Comparison of ENCODE assay signal across 17 cellular contexts in genomic region chr21:34154878-34155277, GRCh38.
A peak's percentile ranks its signal among the peaks of the same experiment; 100 is the strongest.
DNase-seq lines count a peak whose midpoint lies in the region; ATAC-seq and TF ChIP-seq lines count a peak whose summit lies in the region.
"Had no signal": no experiment of that assay in that cellular context is flagged by ENCODE, and none has a peak within 500 bp of the region (broad histone marks: within the 10 kb centered on the region; RNA-seq: fewer than 3 reads in every experiment).

No MANE protein-coding gene starts in this region.

- no peak for TF ChIP-seq CTCF in CD8-positive, alpha-beta T cell (IDR thresholded peaks at IDR 0.05)

- no peaks in the 10 kb centered on the region for H3K27me3 Mint-ChIP-seq in CD8-positive, alpha-beta T cell (ENCODE audit: low read depth)
- H3K27me3 Mint-ChIP-seq in activated T-helper 1 cell treated with anti-CD3 and anti-CD28 coated beads, Interleukin-12 subunit alpha, Interleukin-12 subunit beta, Interleukin-2, Interleukin-4 antibody, amounts not matched to agents 30 ng/mL and 10 ng/mL and 1 ng/mL, durations not matched to agents 14 hours and 24 hours and 36 hours (ENCODE audit: insufficient read depth), result no peaks in the 10 kb centered on the region
- no peaks in the 10 kb centered on the region for H3K27me3 Mint-ChIP-seq in naive thymus-derived CD8-positive, alpha-beta T cell

- no peaks in the 10 kb centered on the region for H3K27me3 ChIP-seq in CD8-positive, alpha-beta T cell (ENCODE audit: insufficient read depth, low read length)
- H3K27me3 ChIP-seq: BLaER1 treated with 17β-estradiol and CSF1 and Interleukin-3, amounts not matched to agents 10 nM and 100 nM had no signal

- no peak overlapping the region for H3K4me3 Mint-ChIP-seq in CD8-positive, alpha-beta T cell
- H3K4me3 Mint-ChIP-seq in activated T-helper 1 cell treated with anti-CD3 and anti-CD28 coated beads, Interleukin-12 subunit alpha, Interleukin-12 subunit beta, Interleukin-2, Interleukin-4 antibody, amounts not matched to agents 30 ng/mL and 10 ng/mL and 1 ng/mL, durations not matched to agents 14 hours and 24 hours and 36 hours, result no peak overlapping the region
- H3K4me3 Mint-ChIP-seq in naive thymus-derived CD8-positive, alpha-beta T cell, result no peak overlapping the region
- H3K4me3 Mint-ChIP-seq: H9 had no signal

- ATAC-seq in CD8-positive, alpha-beta T cell, result peak; percentile 91
- ATAC-seq in naive thymus-derived CD8-positive, alpha-beta T cell, result peak; percentile 73 to 91
- ATAC-seq in HG02623 (IDR thresholded peaks at IDR 0.05; ENCODE audit: unreplicated experiment) (no peak), GM21390 (IDR thresholded peaks at IDR 0.05; ENCODE audit: unreplicated experiment) (no peak)

- H3K9me3 ChIP-seq in CD8-positive, alpha-beta T cell (ENCODE audit: low read length), result no peaks in the 10 kb centered on the region

- peaks cover 21% of the 10 kb centered on the region for H3K4me1 Mint-ChIP-seq in CD8-positive, alpha-beta T cell (ENCODE audit: low read depth)
- peaks cover 53% of the 10 kb centered on the region for H3K4me1 Mint-ChIP-seq in activated T-helper 1 cell treated with anti-CD3 and anti-CD28 coated beads, Interleukin-12 subunit alpha, Interleukin-12 subunit beta, Interleukin-2, Interleukin-4 antibody, amounts not matched to agents 30 ng/mL and 10 ng/mL and 1 ng/mL, durations not matched to agents 14 hours and 24 hours and 36 hours (ENCODE audit: low read depth)
- peaks cover 19 to 30% (median 26%) of the 10 kb centered on the region in 4 donors for H3K4me1 Mint-ChIP-seq in naive thymus-derived CD8-positive, alpha-beta T cell

- CTCF ChIA-PET in CD8-positive, alpha-beta T cell (lab: Charles Lee), result interaction anchor here (1.8 kb wide), 1 partner anchor 15 kb away, joined by 4 read pairs; no protein-coding TSS in a partner anchor

- H3K4me1 ChIP-seq in CD8-positive, alpha-beta T cell (ENCODE audit: insufficient read depth, low read length), result no peaks in the 10 kb centered on the region

- no peak overlapping the region for H3K27ac ChIP-seq in CD8-positive, alpha-beta T cell (ENCODE audit: low read depth, low read length)

- POLR2A ChIA-PET in CD8-positive, alpha-beta T cell (lab: Charles Lee), result no interaction called here
- POLR2A ChIA-PET in naive thymus-derived CD8-positive, alpha-beta T cell (lab: Charles Lee), result interaction anchor here (1.7 kb wide), 1 partner anchor 206 kb away, joined by 4 read pairs; no protein-coding TSS in a partner anchor

- no peak overlapping the region for H3K4me3 ChIP-seq in CD8-positive, alpha-beta T cell (ENCODE audit: low read depth, low read length)
- H3K4me3 ChIP-seq: BLaER1 treated with 17β-estradiol and CSF1 and Interleukin-3, amounts not matched to agents 10 nM and 100 nM had no signal

- DNase-seq in activated CD4-positive, alpha-beta T cell treated with anti-CD3 and anti-CD28 coated beads for 48 hours, result peak; percentile 26
- no peak for DNase-seq in activated CD4-positive, alpha-beta T cell treated with anti-CD3 and anti-CD28 coated beads, Interleukin-2, amount 50 U/mL, for 1 hour
- DNase-seq in CD8-positive, alpha-beta T cell, result peak in 1 of 7 experiments; percentile 52
- DNase-seq in activated T-helper 1 cell treated with anti-CD3 and anti-CD28 coated beads, Interleukin-12 subunit alpha, Interleukin-12 subunit beta, Interleukin-2, Interleukin-4 antibody, amounts not matched to agents 30 ng/mL and 10 ng/mL and 1 ng/mL, durations not matched to agents 14 hours and 24 hours and 36 hours (ENCODE audit: low spot score), result peak; percentile 47
- DNase-seq in naive thymus-derived CD8-positive, alpha-beta T cell, result peak in 5 of 10 donors; percentile 17 to 61 (median 31)
- no peak for DNase-seq in globus pallidus (ENCODE audit: low spot score)
- DNase-seq: 8988T, H9, Karpas-422, NCI-H1105 treated with DMSO at 0.1 percent for 48 hours, NCI-H187 treated with DMSO at 0.1 percent for 48 hours, NCI-H2171, NCI-H446 treated with DMSO at 0.1 percent for 48 hours, NCI-H774 had no signal

- H3K36me3 Mint-ChIP-seq in CD8-positive, alpha-beta T cell, result no peaks in the 10 kb centered on the region
- peaks cover 32% of the 10 kb centered on the region for H3K36me3 Mint-ChIP-seq in activated T-helper 1 cell treated with anti-CD3 and anti-CD28 coated beads, Interleukin-12 subunit alpha, Interleukin-12 subunit beta, Interleukin-2, Interleukin-4 antibody, amounts not matched to agents 30 ng/mL and 10 ng/mL and 1 ng/mL, durations not matched to agents 14 hours and 24 hours and 36 hours (ENCODE audit: low read depth)
- H3K36me3 Mint-ChIP-seq in naive thymus-derived CD8-positive, alpha-beta T cell, result peaks cover 0 to 15% (median 3%) of the 10 kb centered on the region in 3 donors

- H3K9me3 Mint-ChIP-seq in CD8-positive, alpha-beta T cell, result peaks cover 2% of the 10 kb centered on the region
- H3K9me3 Mint-ChIP-seq in activated T-helper 1 cell treated with anti-CD3 and anti-CD28 coated beads, Interleukin-12 subunit alpha, Interleukin-12 subunit beta, Interleukin-2, Interleukin-4 antibody, amounts not matched to agents 30 ng/mL and 10 ng/mL and 1 ng/mL, durations not matched to agents 14 hours and 24 hours and 36 hours, result peaks cover 13% of the 10 kb centered on the region
- peaks cover 0 to 13% (median 8%) of the 10 kb centered on the region in 9 donors for H3K9me3 Mint-ChIP-seq in naive thymus-derived CD8-positive, alpha-beta T cell

- H3K27ac Mint-ChIP-seq in CD8-positive, alpha-beta T cell, result peak overlapping the region; percentile 2
- peak overlapping the region; percentile 86 for H3K27ac Mint-ChIP-seq in activated T-helper 1 cell treated with anti-CD3 and anti-CD28 coated beads, Interleukin-12 subunit alpha, Interleukin-12 subunit beta, Interleukin-2, Interleukin-4 antibody, amounts not matched to agents 30 ng/mL and 10 ng/mL and 1 ng/mL, durations not matched to agents 14 hours and 24 hours and 36 hours
- H3K27ac Mint-ChIP-seq in naive thymus-derived CD8-positive, alpha-beta T cell, result peak overlapping the region in 8 of 10 donors; percentile 3 to 87 (median 60)
- H3K27ac Mint-ChIP-seq: H9 had no signal

- intact Hi-C loops in CD8-positive, alpha-beta T cell (cut with DNase I, micrococcal nuclease), result no loop called here
- intact Hi-C loops in activated T-helper 1 cell treated with anti-CD3 and anti-CD28 coated beads, Interleukin-12 subunit alpha, Interleukin-12 subunit beta, Interleukin-2, Interleukin-4 antibody, amounts not matched to agents 30 ng/mL and 10 ng/mL and 1 ng/mL, durations not matched to agents 14 hours and 24 hours and 36 hours (cut with micrococcal nuclease), result loop anchor here (2.0 kb wide), 2 partner anchors 26 to 44 kb away; no protein-coding TSS in a partner anchor

- no peaks in the 10 kb centered on the region for H3K36me3 ChIP-seq in CD8-positive, alpha-beta T cell (ENCODE audit: insufficient read depth, low read length)

Comparison
In these comparisons a context has a peak if more than half of its experiments do, and no peak if none do; other contexts are left out.
1. DNase-seq: peak in activated CD4-positive, alpha-beta T cell treated with anti-CD3 and anti-CD28 coated beads for 48 hours (single experiment) and activated T-helper 1 cell treated with anti-CD3 and anti-CD28 coated beads, Interleukin-12 subunit alpha, Interleukin-12 subunit beta, Interleukin-2, Interleukin-4 antibody, amounts not matched to agents 30 ng/mL and 10 ng/mL and 1 ng/mL, durations not matched to agents 14 hours and 24 hours and 36 hours (single experiment); none in activated CD4-positive, alpha-beta T cell treated with anti-CD3 and anti-CD28 coated beads, Interleukin-2, amount 50 U/mL, for 1 hour (single experiment) and globus pallidus (single experiment).
2. ATAC-seq: peak in CD8-positive, alpha-beta T cell (single experiment) and naive thymus-derived CD8-positive, alpha-beta T cell (2 of 2); none in HG02623 (single experiment) and GM21390 (single experiment).
3. H3K27ac Mint-ChIP-seq: peak in every context shown above with its lines; median percentile 86 in activated T-helper 1 cell treated with anti-CD3 and anti-CD28 coated beads, Interleukin-12 subunit alpha, Interleukin-12 subunit beta, Interleukin-2, Interleukin-4 antibody, amounts not matched to agents 30 ng/mL and 10 ng/mL and 1 ng/mL, durations not matched to agents 14 hours and 24 hours and 36 hours; 60 in naive thymus-derived CD8-positive, alpha-beta T cell; 2 in CD8-positive, alpha-beta T cell.